In the genomic region with DNA sequence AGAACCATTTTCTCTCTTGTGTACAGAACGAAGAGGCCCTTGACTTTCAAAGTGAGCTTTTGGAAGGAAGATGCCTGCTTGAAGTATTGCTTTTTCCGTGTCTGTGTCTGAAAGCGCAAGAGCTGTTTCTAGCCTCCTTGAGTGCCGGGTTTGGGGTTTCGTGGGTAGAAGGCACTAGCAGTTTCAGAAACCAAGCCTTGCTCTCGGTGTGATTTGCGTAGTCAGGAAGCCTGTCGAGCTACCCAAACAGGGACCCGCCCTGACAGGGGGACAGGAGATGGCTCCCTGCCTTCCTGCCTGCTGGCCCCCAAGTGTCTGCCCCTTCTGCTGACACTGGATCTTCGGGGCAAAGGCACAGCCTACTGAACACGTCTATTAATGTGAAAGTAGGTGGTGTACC, we compare ENCODE assay signal across 9 cellular contexts.
DNase-seq lines count a peak whose midpoint lies in the region; ATAC-seq lines count a peak whose summit lies in the region.
"Had no signal": no experiment of that assay in that cellular context is flagged by ENCODE, and none has a peak within 500 bp of the region (broad histone marks: within the 10 kb centered on the region; RNA-seq: fewer than 3 reads in every experiment).

No MANE protein-coding gene starts in this region.

- DNase-seq in T follicular helper cell (ENCODE audit: low read depth), result peak; percentile 36
- peak; percentile 50 for DNase-seq in activated T-helper 9 cell treated with anti-CD3 and anti-CD28 coated beads, Interleukin-2, amount 50 U/mL, for 16 hours (ENCODE audit: low read depth)
- DNase-seq in stimulated activated CD4-positive, alpha-beta T cell treated with anti-CD3 and anti-CD28 coated beads, Interleukin-4, amount 100 ng/mL, for 4 hours, result peak; percentile 44 to 49
- no peak for DNase-seq in AG08395 (ENCODE audit: low spot score)
- DNase-seq in NCI-H187 treated with DMSO at 0.1 percent for 48 hours (lab: John Stamatoyannopoulos, UW), result no peak
- no peak for DNase-seq in left lobe of liver (ENCODE audit: low spot score)
- DNase-seq: H9 had no signal

- ATAC-seq in GM19035 (IDR thresholded peaks at IDR 0.05; ENCODE audit: unreplicated experiment) (peak; percentile 59), HG03469 (IDR thresholded peaks at IDR 0.05; ENCODE audit: unreplicated experiment) (no peak), left lobe of liver (no peak)

Comparison
In these comparisons a context has a peak if more than half of its experiments do, and no peak if none do; other contexts are left out.
1. DNase-seq: peak in T follicular helper cell (single experiment), activated T-helper 9 cell treated with anti-CD3 and anti-CD28 coated beads, Interleukin-2, amount 50 U/mL, for 16 hours (single experiment) and stimulated activated CD4-positive, alpha-beta T cell treated with anti-CD3 and anti-CD28 coated beads, Interleukin-4, amount 100 ng/mL, for 4 hours (2 of 2); none in AG08395 (single experiment), NCI-H187 treated with DMSO at 0.1 percent for 48 hours (single experiment) and left lobe of liver (single experiment).